Comparison of ENCODE assay signal across 8 cellular contexts in genomic region chr2:29921560-29921915, GRCh38. TPM values are rescaled to one million over a fixed set of nuclear protein-coding genes. Genes with fewer than 3 reads are reported as not detected.
DNase-seq lines count a peak whose midpoint lies in the region; ATAC-seq lines count a peak whose summit lies in the region.

ALK (minus strand) TSS chr2:29921586; CDS start chr2:29920659, 927 bp downstream.

- peaks cover 8 to 51% of the 10 kb centered on the region in 2 donors for H3K27me3 ChIP-seq in muscle layer of colon (ENCODE audit: control insufficient read depth in 1 of 2, insufficient read depth in 2 of 2, low read length in 2 of 2)

- ATAC-seq in HG02759 (IDR thresholded peaks at IDR 0.05; ENCODE audit: unreplicated experiment), result peak; percentile 68
- peak; percentile 100 for ATAC-seq in esophagus mucosa
- no peak for ATAC-seq in GM19452 (IDR thresholded peaks at IDR 0.05; ENCODE audit: unreplicated experiment)

- H3K36me3 ChIP-seq in muscle layer of colon (ENCODE audit: insufficient read depth, low read length), result no peaks in the 10 kb centered on the region

- H3K4me1 ChIP-seq in muscle layer of colon (ENCODE audit: insufficient read depth, low read length), result peaks cover 17% of the 10 kb centered on the region

- DNase-seq in Ammon's horn (ENCODE audit: low spot score), result peak; percentile 95
- peak; percentile 93 for DNase-seq in NCI-H774 (lab: John Stamatoyannopoulos, UW)
- peak; percentile 51 for DNase-seq in activated T-cell treated with anti-CD3 and anti-CD28 coated beads, Interleukin-2, amount 50 U/mL, for 1 hour
- peak; percentile 50 to 67 for DNase-seq in stimulated activated CD8-positive, alpha-beta memory T cell treated with anti-CD3 and anti-CD28 coated beads, Interleukin-7, amount 100 ng/mL, for 48 hours (ENCODE audit: extremely low read depth in 1 of 2, low read depth in 1 of 2)

- H3K27ac ChIP-seq in muscle layer of colon (ENCODE audit: low read depth, low read length), result no peak within 1 kb of the TSS

- peak within 1 kb of the TSS; percentile 42 to 47 for H3K4me3 ChIP-seq in muscle layer of colon (ENCODE audit: low read depth in 1 of 2, low read length in 2 of 2)

- H3K9me3 ChIP-seq in muscle layer of colon (ENCODE audit: low read length), result no peaks in the 10 kb centered on the region

- H3K9ac ChIP-seq in muscle layer of colon (ENCODE audit: low read length), result no peak within 1 kb of the TSS

RNA-seq across cellular contexts. Expression of gene ALK, which starts in this region (rescaled TPM):
- 0.04 TPM for total RNA-seq in esophagus mucosa

Comparison
In these comparisons a context has a peak if more than half of its experiments do, and no peak if none do; other contexts are left out.
1. Peak in ATAC-seq in esophagus mucosa; RNA of the gene not detected or under 1 TPM.